In genomic region chr7:924541-925231, GRCh38 we compare ENCODE assay signal across 8 cellular contexts. TPM values are rescaled to one million over a fixed set of nuclear protein-coding genes. Genes with fewer than 3 reads are reported as not detected.
DNase-seq lines count a peak whose midpoint lies in the region; ATAC-seq and TF ChIP-seq lines count a peak whose summit lies in the region.

No MANE protein-coding gene starts in this region.

- POLR2A ChIA-PET in naive thymus-derived CD4-positive, alpha-beta T cell (lab: Charles Lee) = interaction anchor here (0.8 kb wide), 1 partner anchor 15 kb away, joined by 7 read pairs; no protein-coding TSS in a partner anchor
- POLR2A ChIA-PET in RWPE1 (lab: Yijun Ruan, JAX; ENCODE audit: low non-redundant PET) = interaction anchor here (0.7 kb wide), 1 partner anchor 10 kb away, joined by 3 read pairs; no protein-coding TSS in a partner anchor

- BruUV-seq in Calu3 (replicated peaks; lab: Mats Ljungman, UMichigan) = no TSS peak

- H3K4me2 ChIP-seq in KMS-11 = peak overlapping the region; percentile 90

- no peaks in the 10 kb centered on the region for H3K79me2 ChIP-seq in KMS-11 (ENCODE audit: insufficient read depth, low read depth)

- no peaks in the 10 kb centered on the region for H3K9me3 Mint-ChIP-seq in Calu3 (ENCODE audit: low read depth, unreplicated experiment)
- H3K9me3 Mint-ChIP-seq in activated T-cell treated with anti-CD3 and anti-CD28 coated beads, Interleukin-2, amount 50 U/mL, for 4 hours = no peaks in the 10 kb centered on the region
- H3K9me3 Mint-ChIP-seq in naive thymus-derived CD4-positive, alpha-beta T cell = no peaks in the 10 kb centered on the region

- no peaks in the 10 kb centered on the region for H4K20me1 ChIP-seq in KMS-11 (ENCODE audit: insufficient read depth)

- H3K9me3 ChIP-seq in naive thymus-derived CD4-positive, alpha-beta T cell (ENCODE audit: control insufficient read depth in 2 of 3, low read length in 3 of 3) = no peaks in the 10 kb centered on the region

- intact Hi-C loops in Calu3 (cut with micrococcal nuclease; ENCODE audit: unreplicated experiment) = loop anchor here (1.0 kb wide), 1 partner anchor 25 kb away; no protein-coding TSS in a partner anchor
- intact Hi-C loops in naive thymus-derived CD4-positive, alpha-beta T cell (cut with micrococcal nuclease) = loop anchor here (5.0 kb wide), 5 partner anchors 92 to 777 kb away; partner anchors contain the start of genes GPR146 (in 2 of the 2) and SUN1 (in 1 of the 2)

- no peak for TF ChIP-seq CTCF in Calu3 (IDR thresholded peaks at IDR 0.05; ENCODE audit: unreplicated experiment)
- TF ChIP-seq CTCF in KMS-11 (conservative IDR thresholded peaks at IDR 0.05; ENCODE audit: low read depth, low read length) = no peak
- no peak for TF ChIP-seq CTCF in RWPE1 (conservative IDR thresholded peaks at IDR 0.05; ENCODE audit: low read depth)

- peaks cover 91% of the 10 kb centered on the region for H3K36me3 Mint-ChIP-seq in Calu3 (ENCODE audit: insufficient read depth, unreplicated experiment)
- no peaks in the 10 kb centered on the region for H3K36me3 Mint-ChIP-seq in activated T-cell treated with anti-CD3 and anti-CD28 coated beads, Interleukin-2, amount 50 U/mL, for 4 hours (ENCODE audit: insufficient read depth)
- peaks cover 0 to 7% (median 0%) of the 10 kb centered on the region in 5 donors for H3K36me3 Mint-ChIP-seq in naive thymus-derived CD4-positive, alpha-beta T cell

- H3K4me1 ChIP-seq in KMS-11 (ENCODE audit: low read depth, poor library complexity, severe bottlenecking) = peaks cover 35% of the 10 kb centered on the region
- peaks cover 30% of the 10 kb centered on the region in 2 donors for H3K4me1 ChIP-seq in naive thymus-derived CD4-positive, alpha-beta T cell (ENCODE audit: control insufficient read depth in 2 of 2, insufficient read depth in 2 of 2, low read length in 2 of 2)

- H2AFZ ChIP-seq in KMS-11 (ENCODE audit: low read depth) = peak overlapping the region; percentile 57; the same call in 1 of the 2 replicates

- H3K36me3 ChIP-seq in KMS-11 (ENCODE audit: insufficient read depth) = no peaks in the 10 kb centered on the region
- H3K36me3 ChIP-seq in naive thymus-derived CD4-positive, alpha-beta T cell (ENCODE audit: control insufficient read depth in 2 of 3, insufficient read depth in 3 of 3, low read length in 3 of 3) = no peaks in the 10 kb centered on the region

- peak; percentile 33 for ATAC-seq in GM21360 (IDR thresholded peaks at IDR 0.05; ENCODE audit: unreplicated experiment)
- ATAC-seq in activated T-cell treated with anti-CD3 and anti-CD28 coated beads, Interleukin-2, amount 50 U/mL, for 4 hours = peak; percentile 32 to 33
- no peak for ATAC-seq in naive thymus-derived CD4-positive, alpha-beta T cell

- H3K27me3 ChIP-seq in KMS-11 (ENCODE audit: insufficient read depth, low read depth) = no peaks in the 10 kb centered on the region; the same call in 1 of the 2 replicates
- H3K27me3 ChIP-seq in naive thymus-derived CD4-positive, alpha-beta T cell (ENCODE audit: control insufficient read depth in 2 of 2, insufficient read depth in 2 of 2, low read length in 2 of 2) = no peaks in the 10 kb centered on the region

- H3K9ac ChIP-seq in KMS-11 = peak overlapping the region; percentile 30; the same call in 1 of the 2 replicates

- no peaks in the 10 kb centered on the region for H3K27me3 Mint-ChIP-seq in Calu3 (ENCODE audit: unreplicated experiment)
- H3K27me3 Mint-ChIP-seq in activated T-cell treated with anti-CD3 and anti-CD28 coated beads, Interleukin-2, amount 50 U/mL, for 4 hours (ENCODE audit: low read depth) = no peaks in the 10 kb centered on the region
- H3K27me3 Mint-ChIP-seq in naive thymus-derived CD4-positive, alpha-beta T cell = no peaks in the 10 kb centered on the region

- CTCF ChIA-PET in Calu3 (lab: Charles Lee) (interaction anchor here (1.6 to 2.2 kb wide), 3 partner anchors 11 to 25 kb away, joined by 7 to 10 read pairs (median 9); no protein-coding TSS in a partner anchor), RWPE1 (lab: Yijun Ruan, JAX) (interaction anchor here (0.6 kb wide), 1 partner anchor 139 kb away, joined by 4 read pairs; no protein-coding TSS in a partner anchor)
- CTCF ChIA-PET in naive thymus-derived CD4-positive, alpha-beta T cell (lab: Charles Lee) = no interaction called here

- H3K4me3 Mint-ChIP-seq in Calu3 (ENCODE audit: low read depth, unreplicated experiment) = peak overlapping the region; percentile 61
- peak overlapping the region; percentile 74 for H3K4me3 Mint-ChIP-seq in activated T-cell treated with anti-CD3 and anti-CD28 coated beads, Interleukin-2, amount 50 U/mL, for 4 hours
- peak overlapping the region in 6 of 10 donors; percentile 34 to 83 (median 59) for H3K4me3 Mint-ChIP-seq in naive thymus-derived CD4-positive, alpha-beta T cell

- H3K27ac ChIP-seq in KMS-11 = peak overlapping the region; percentile 50
- peak overlapping the region; percentile 39 for H3K27ac ChIP-seq in naive thymus-derived CD4-positive, alpha-beta T cell (ENCODE audit: low read depth, low read length)
- H3K27ac ChIP-seq in RWPE1 = no peak overlapping the region

- peak overlapping the region; percentile 96 for H3K27ac Mint-ChIP-seq in Calu3 (ENCODE audit: unreplicated experiment)
- H3K27ac Mint-ChIP-seq in naive thymus-derived CD4-positive, alpha-beta T cell = peak overlapping the region in 6 of 9 donors; percentile 59 to 87 (median 74)

- peaks cover 82% of the 10 kb centered on the region for H3K4me1 Mint-ChIP-seq in Calu3 (ENCODE audit: low read depth, unreplicated experiment)
- peaks cover 55% of the 10 kb centered on the region for H3K4me1 Mint-ChIP-seq in activated T-cell treated with anti-CD3 and anti-CD28 coated beads, Interleukin-2, amount 50 U/mL, for 4 hours (ENCODE audit: low read depth)
- H3K4me1 Mint-ChIP-seq in naive thymus-derived CD4-positive, alpha-beta T cell = peaks cover 15 to 35% (median 24%) of the 10 kb centered on the region in 7 donors

- DNase-seq in Calu3 = peak; percentile 78
- peak; percentile 50 for DNase-seq in activated T-cell treated with anti-CD3 and anti-CD28 coated beads, Interleukin-2, amount 50 U/mL, for 4 hours
- DNase-seq in naive thymus-derived CD4-positive, alpha-beta T cell = peak in 2 of 9 donors; percentile 17 to 72
- no peak for DNase-seq in RWPE1 (ENCODE audit: low spot score)
- DNase-seq in HuH-7.5 (ENCODE audit: low spot score) = no peak
- no peak for DNase-seq in NCI-H510A treated with DMSO at 0.1 percent for 48 hours (lab: John Stamatoyannopoulos, UW)

- no peak overlapping the region for H3K4me3 ChIP-seq in KMS-11 (IDR thresholded peaks at IDR 0.05; ENCODE audit: insufficient read depth, low read depth, low read length)
- H3K4me3 ChIP-seq in naive thymus-derived CD4-positive, alpha-beta T cell (ENCODE audit: low read length) = no peak overlapping the region

RNA-seq across cellular contexts. Expression of gene ADAP1, which starts 29.8 kb away (rescaled TPM):
- 173 and 220 TPM in 2 replicates for total RNA-seq in Calu3 (2022)
- 10 to 100 TPM; 75.0 to 79.6 (median 79.5) TPM for total RNA-seq in activated T-cell treated with anti-CD3 and anti-CD28 coated beads, Interleukin-2, amount 50 U/mL, for 4 hours
- 10 to 100 TPM in 3 of 5 experiments, 1 to 10 TPM in 2; 5.0 to 68.6 (median 17.3) TPM for total RNA-seq in naive thymus-derived CD4-positive, alpha-beta T cell
- polyA plus RNA-seq in naive thymus-derived CD4-positive, alpha-beta T cell = 1 to 10 TPM; 3.8 to 5.5 TPM

RNA-seq across cellular contexts. Expression of gene GET4, which starts 48.3 kb away (rescaled TPM):
- 145 and 167 TPM in 2 replicates for total RNA-seq in Calu3 (2022)
- total RNA-seq in activated T-cell treated with anti-CD3 and anti-CD28 coated beads, Interleukin-2, amount 50 U/mL, for 4 hours = 10 to 100 TPM; 47.9 to 55.3 (median 52.1) TPM
- 10 to 100 TPM; 42.6 to 82.1 (median 52.6) TPM for total RNA-seq in naive thymus-derived CD4-positive, alpha-beta T cell
- 10 to 100 TPM; 20.5 to 38.6 TPM for polyA plus RNA-seq in naive thymus-derived CD4-positive, alpha-beta T cell

RNA-seq across cellular contexts. Expression of gene COX19, which starts 50.7 kb away (rescaled TPM):
- 37.4 and 39.1 TPM in 2 replicates for total RNA-seq in Calu3 (2022)
- total RNA-seq in activated T-cell treated with anti-CD3 and anti-CD28 coated beads, Interleukin-2, amount 50 U/mL, for 4 hours = 10 to 100 TPM; 17.5 to 19.0 (median 18.9) TPM
- 10 to 100 TPM; 18.3 to 48.2 (median 46.1) TPM for total RNA-seq in naive thymus-derived CD4-positive, alpha-beta T cell
- polyA plus RNA-seq in naive thymus-derived CD4-positive, alpha-beta T cell = 10 to 100 TPM; 26.7 to 28.1 TPM

RNA-seq across cellular contexts. Expression of gene CYP2W1, which starts 58.3 kb away (rescaled TPM):
- 0.71 and 1.3 TPM in 2 replicates for total RNA-seq in Calu3 (2022)
- not detected for total RNA-seq in activated T-cell treated with anti-CD3 and anti-CD28 coated beads, Interleukin-2, amount 50 U/mL, for 4 hours
- not detected for total RNA-seq in naive thymus-derived CD4-positive, alpha-beta T cell
- polyA plus RNA-seq in naive thymus-derived CD4-positive, alpha-beta T cell = not detected

Comparison
In these comparisons a context has a peak if more than half of its experiments do, and no peak if none do; other contexts are left out.
1. DNase-seq: peak in Calu3 (single experiment) and activated T-cell treated with anti-CD3 and anti-CD28 coated beads, Interleukin-2, amount 50 U/mL, for 4 hours (single experiment); none in RWPE1 (single experiment), HuH-7.5 (single experiment) and NCI-H510A treated with DMSO at 0.1 percent for 48 hours (single experiment).
2. Peak in every context shown above with its lines, with median percentiles within 50 percentile points of each other: H3K4me3 Mint-ChIP-seq.